11 cellular contexts compared by ENCODE assay signal in genomic region chr7:43645699-43646226, GRCh38.
DNase-seq lines count a peak whose midpoint lies in the region; TF ChIP-seq lines count a peak whose summit lies in the region.
"Had no signal": no experiment of that assay in that cellular context is flagged by ENCODE, and none has a peak within 500 bp of the region (broad histone marks: within the 10 kb centered on the region; RNA-seq: fewer than 3 reads in every experiment).

No MANE protein-coding gene starts in this region.

- peak overlapping the region; percentile 31 to 95 (median 78) for H3K4me3 Mint-ChIP-seq in CD8-positive, alpha-beta memory T cell

- H3K27ac Mint-ChIP-seq in CD8-positive, alpha-beta memory T cell = peak overlapping the region; percentile 73 to 100 (median 96)

- H3K9me3 ChIP-seq in CD8-positive, alpha-beta memory T cell (ENCODE audit: low read length) = no peaks in the 10 kb centered on the region
- H3K9me3 ChIP-seq in Peyer's patch (no peaks in the 10 kb centered on the region), prostate gland (no peaks in the 10 kb centered on the region)
- H3K9me3 ChIP-seq in effector memory CD4-positive, alpha-beta T cell (ENCODE audit: control insufficient read depth, low read length) = no peaks in the 10 kb centered on the region
- H3K9me3 ChIP-seq: SJCRH30 had no signal

- peak overlapping the region; percentile 17 for H3K27ac ChIP-seq in CD8-positive, alpha-beta memory T cell (ENCODE audit: low read depth, low read length)
- H3K27ac ChIP-seq in Peyer's patch (peak overlapping the region; percentile 76 to 93 (median 86)), prostate gland (peak overlapping the region; percentile 72 to 83)
- peak overlapping the region; percentile 95 for H3K27ac ChIP-seq in effector memory CD4-positive, alpha-beta T cell (ENCODE audit: insufficient read depth, low read length, poor library complexity, severe bottlenecking)
- H3K27ac ChIP-seq: SJCRH30 had no signal

- H3K4me3 ChIP-seq in CD8-positive, alpha-beta memory T cell (ENCODE audit: low read length) = peak overlapping the region; percentile 64
- no peak overlapping the region for H3K4me3 ChIP-seq in Peyer's patch
- no peak overlapping the region for H3K4me3 ChIP-seq in effector memory CD4-positive, alpha-beta T cell (ENCODE audit: insufficient read depth, low read depth, low read length, poor library complexity, severe bottlenecking)
- no peak overlapping the region for H3K4me3 ChIP-seq in prostate gland
- H3K4me3 ChIP-seq: SJCRH30 had no signal

- H3K4me1 ChIP-seq in CD8-positive, alpha-beta memory T cell (ENCODE audit: insufficient read depth, low read length) = peaks cover 91% of the 10 kb centered on the region
- peaks cover 3 to 30% (median 23%) of the 10 kb centered on the region in 4 donors for H3K4me1 ChIP-seq in Peyer's patch
- H3K4me1 ChIP-seq in effector memory CD4-positive, alpha-beta T cell (ENCODE audit: control insufficient read depth, insufficient read depth, low read length, poor library complexity, severe bottlenecking) = peaks cover 60% of the 10 kb centered on the region
- H3K4me1 ChIP-seq in prostate gland (replicated peaks) = peaks cover 9% of the 10 kb centered on the region

- TF ChIP-seq CTCF in Peyer's patch (IDR thresholded peaks at IDR 0.05) = no peak
- no peak for TF ChIP-seq CTCF in prostate gland (IDR thresholded peaks at IDR 0.05)

- no peaks in the 10 kb centered on the region for H3K27me3 Mint-ChIP-seq in CD8-positive, alpha-beta memory T cell

- CTCF ChIA-PET in CD8-positive, alpha-beta memory T cell (lab: Charles Lee) = interaction anchor here (1.0 to 5.5 kb wide), 4 partner anchors 10 to 64 kb away, joined by 3 to 49 read pairs (median 4); partner anchors contain the start of gene STK17A

- peaks cover 9 to 52% (median 29%) of the 10 kb centered on the region in 3 donors for H3K36me3 Mint-ChIP-seq in CD8-positive, alpha-beta memory T cell

- POLR2A ChIA-PET in CD8-positive, alpha-beta memory T cell (lab: Charles Lee) = interaction anchor here (1.2 to 2.6 kb wide), 3 partner anchors 12 to 63 kb away, joined by 3 to 9 read pairs (median 3); partner anchors contain the start of gene STK17A

- TF ChIP-seq POLR2A in Peyer's patch (IDR thresholded peaks at IDR 0.05) (no peak), prostate gland (IDR thresholded peaks at IDR 0.05) (no peak)

- no peaks in the 10 kb centered on the region for H3K9me3 Mint-ChIP-seq in CD8-positive, alpha-beta memory T cell

- H3K36me3 ChIP-seq in CD8-positive, alpha-beta memory T cell (ENCODE audit: insufficient read depth, low read length) = peaks cover 12% of the 10 kb centered on the region
- H3K36me3 ChIP-seq in Peyer's patch (peaks cover 0 to 22% (median 0%) of the 10 kb centered on the region in 3 donors), prostate gland (peaks cover 0 to 6% of the 10 kb centered on the region in 2 donors)
- peaks cover 10% of the 10 kb centered on the region for H3K36me3 ChIP-seq in effector memory CD4-positive, alpha-beta T cell (ENCODE audit: control insufficient read depth, insufficient read depth, low read length)

- intact Hi-C loops in prostate gland (cut with DNase I) = no loop called here
- intact Hi-C loops in posterior vena cava (cut with DNase I) = loop anchor here in 1 of 2 donors (10.0 kb wide), 2 partner anchors 61 to 229 kb away; partner anchors contain the start of gene STK17A

- DNase-seq in CD8-positive, alpha-beta memory T cell = no peak
- no peak for DNase-seq in Peyer's patch
- no peak for DNase-seq in effector memory CD4-positive, alpha-beta T cell
- DNase-seq in prostate gland (ENCODE audit: low spot score) = no peak
- no peak for DNase-seq in NK-92 (lab: John Stamatoyannopoulos, UW; ENCODE audit: unreplicated experiment)
- DNase-seq in stimulated activated naive CD4-positive, alpha-beta T cell (lab: John Stamatoyannopoulos, UW) = no peak
- DNase-seq in posterior vena cava (ENCODE audit: low spot score) = no peak
- DNase-seq in NCI-H226 = no peak
- DNase-seq: activated T-cell treated with anti-CD3 and anti-CD28 coated beads for 4 hours, DMS 273 treated with DMSO at 0.1 percent for 48 hours, SJCRH30 had no signal

- H3K27me3 ChIP-seq in CD8-positive, alpha-beta memory T cell (ENCODE audit: insufficient read depth, low read length, poor library complexity, severe bottlenecking) = no peaks in the 10 kb centered on the region
- H3K27me3 ChIP-seq in Peyer's patch (no peaks in the 10 kb centered on the region), prostate gland (replicated peaks; ENCODE audit: insufficient read depth) (no peaks in the 10 kb centered on the region)
- H3K27me3 ChIP-seq in effector memory CD4-positive, alpha-beta T cell (replicated peaks; ENCODE audit: control insufficient read depth, insufficient read depth, low read length, poor library complexity, severe bottlenecking) = no peaks in the 10 kb centered on the region
- H3K27me3 ChIP-seq: SJCRH30 had no signal

- peaks cover 93 to 98% (median 94%) of the 10 kb centered on the region in 3 donors for H3K4me1 Mint-ChIP-seq in CD8-positive, alpha-beta memory T cell

- 81% methylated on average over 3 of the region's 3 CpGs for WGBS in prostate gland

Comparison
In these comparisons a context has a peak if more than half of its experiments do, and no peak if none do; other contexts are left out.
1. H3K27ac ChIP-seq: peak in every context shown above with its lines; median percentile 95 in effector memory CD4-positive, alpha-beta T cell; 86 in Peyer's patch; 78 in prostate gland; 17 in CD8-positive, alpha-beta memory T cell.